1 cellular context compared by ENCODE assay signal in genomic region chr1:205631727-205632373, GRCh38.
A peak's percentile ranks its signal among the peaks of the same experiment; 100 is the strongest.
TF ChIP-seq lines count a peak whose summit lies in the region.

Gene ELK4 (minus strand): TSS chr1:205632011. CDS start chr1:205623882, 8,129 bp downstream.

TF ChIP-seq in HepG2, 621 proteins besides CTCF, POLR2A, EP300 and RAD21 (continued from another document and continues in another):
- peak; percentile 76; the same call in 1 of the 2 replicates for TF ChIP-seq ZNF740 (CRISPR knock-in tag; IDR thresholded peaks at IDR 0.05)
- no peak for TF ChIP-seq AHDC1 (CRISPR knock-in tag; IDR thresholded peaks at IDR 0.05; ENCODE audit: borderline replicate concordance)
- TF ChIP-seq SP2 (CRISPR knock-in tag; IDR thresholded peaks at IDR 0.05) = peak; percentile 65
- peak; percentile 74; the same call in 1 of the 2 replicates for TF ChIP-seq ZSCAN21 (CRISPR knock-in tag; IDR thresholded peaks at IDR 0.05; ENCODE audit: borderline replicate concordance)
- no peak for TF ChIP-seq FOSL1 (CRISPR knock-in tag; IDR thresholded peaks at IDR 0.05; ENCODE audit: borderline replicate concordance)
- peak; percentile 49; the same call in 1 of the 2 replicates for TF ChIP-seq ZBTB26 (CRISPR knock-in tag; IDR thresholded peaks at IDR 0.05; ENCODE audit: borderline replicate concordance)
- TF ChIP-seq PTBP1 (IDR thresholded peaks at IDR 0.05; ENCODE audit: low read depth, low read length, poor library complexity, severe bottlenecking) = no peak
- no peak for TF ChIP-seq ATAD3A (CRISPR knock-in tag; IDR thresholded peaks at IDR 0.05)
- TF ChIP-seq FOXC1 (CRISPR knock-in tag; IDR thresholded peaks at IDR 0.05; ENCODE audit: borderline replicate concordance) = peak; percentile 87; the same call in 1 of the 2 replicates
- no peak for TF ChIP-seq HHEX (CRISPR knock-in tag; IDR thresholded peaks at IDR 0.05)
- TF ChIP-seq SNAI1 (CRISPR knock-in tag; IDR thresholded peaks at IDR 0.05; ENCODE audit: borderline replicate concordance) = no peak
- peak; percentile 87 for TF ChIP-seq ZFX (CRISPR knock-in tag; IDR thresholded peaks at IDR 0.05; ENCODE audit: low read depth)
- TF ChIP-seq MTF2 (CRISPR knock-in tag; IDR thresholded peaks at IDR 0.05; ENCODE audit: borderline replicate concordance) = no peak
- TF ChIP-seq PAWR (CRISPR knock-in tag; IDR thresholded peaks at IDR 0.05; ENCODE audit: borderline replicate concordance) = no peak
- TF ChIP-seq ZNF354B (CRISPR knock-in tag; IDR thresholded peaks at IDR 0.05) = no peak
- TF ChIP-seq SUZ12 (IDR thresholded peaks at IDR 0.05; ENCODE audit: low read depth, low read length) = no peak
- no peak for TF ChIP-seq PHF21A (CRISPR knock-in tag; IDR thresholded peaks at IDR 0.05)
- TF ChIP-seq SNAPC4 (CRISPR knock-in tag; IDR thresholded peaks at IDR 0.05) = peak; percentile 77
- TF ChIP-seq ATF7 (IDR thresholded peaks at IDR 0.05) = no peak
- no peak for TF ChIP-seq ATF7 (CRISPR knock-in tag; IDR thresholded peaks at IDR 0.05)
- TF ChIP-seq FOSL2 (CRISPR knock-in tag; IDR thresholded peaks at IDR 0.05) = peak; percentile 46; the same call in 1 of the 2 replicates
- TF ChIP-seq CCDC6 (CRISPR knock-in tag; IDR thresholded peaks at IDR 0.05) = peak; percentile 58; the same call in 1 of the 2 replicates
- TF ChIP-seq GPBP1L1 (CRISPR knock-in tag; IDR thresholded peaks at IDR 0.05) = no peak
- peak; percentile 70 for TF ChIP-seq KDM5A (IDR thresholded peaks at IDR 0.05; ENCODE audit: borderline replicate concordance, low read length)
- TF ChIP-seq ZNF225 (CRISPR knock-in tag; IDR thresholded peaks at IDR 0.05) = no peak
- no peak for TF ChIP-seq ZNF207 (IDR thresholded peaks at IDR 0.05; ENCODE audit: borderline replicate concordance)
- TF ChIP-seq ZNF362 (CRISPR knock-in tag; IDR thresholded peaks at IDR 0.05; ENCODE audit: borderline replicate concordance) = no peak
- 0 out of 2 replicates have a peak, but pooled peaks have one; percentile 24 for TF ChIP-seq ZNF780A (CRISPR knock-in tag; IDR thresholded peaks at IDR 0.05)
- peak; percentile 75 for TF ChIP-seq POGZ (CRISPR knock-in tag; IDR thresholded peaks at IDR 0.05)
- no peak for TF ChIP-seq CC2D1A (CRISPR knock-in tag; IDR thresholded peaks at IDR 0.05)
- TF ChIP-seq CREM (IDR thresholded peaks at IDR 0.05) = peak; percentile 89
- TF ChIP-seq CREM (CRISPR knock-in tag; IDR thresholded peaks at IDR 0.05) = peak; percentile 58; the same call in 1 of the 2 replicates
- peak; percentile 50; the same call in 1 of the 2 replicates for TF ChIP-seq ZNF772 (CRISPR knock-in tag; IDR thresholded peaks at IDR 0.05)
- peak; percentile 89 for TF ChIP-seq ERF (CRISPR knock-in tag; IDR thresholded peaks at IDR 0.05)
- TF ChIP-seq ZMYM3 (CRISPR knock-in tag; IDR thresholded peaks at IDR 0.05) = peak; percentile 42; the same call in 1 of the 2 replicates
- peak; percentile 57 for TF ChIP-seq HCFC1 (IDR thresholded peaks at IDR 0.05; ENCODE audit: low read depth, low read length)
- TF ChIP-seq AHR (CRISPR knock-in tag; IDR thresholded peaks at IDR 0.05) = peak; percentile 62; the same call in 1 of the 2 replicates
- TF ChIP-seq ELF3 (CRISPR knock-in tag; IDR thresholded peaks at IDR 0.05) = peak; percentile 71
- TF ChIP-seq ZNF597 (CRISPR knock-in tag; IDR thresholded peaks at IDR 0.05) = no peak
- TF ChIP-seq SOX13 (IDR thresholded peaks at IDR 0.05) = peak; percentile 14; the same call in 1 of the 2 replicates
- peak in 1 of 2 experiments; percentile 56; a peak in 2 of 4 replicates for TF ChIP-seq SOX13 (CRISPR knock-in tag; conservative IDR thresholded peaks at IDR 0.05 in 1 of 2, IDR thresholded peaks at IDR 0.05 in 1 of 2)
- TF ChIP-seq ZNF574 (CRISPR knock-in tag; IDR thresholded peaks at IDR 0.05) = peak; percentile 89
- no peak for TF ChIP-seq ZNF530 (CRISPR knock-in tag; IDR thresholded peaks at IDR 0.05; ENCODE audit: low read depth)
